39 cellular contexts compared by ENCODE assay signal in the genomic region with DNA sequence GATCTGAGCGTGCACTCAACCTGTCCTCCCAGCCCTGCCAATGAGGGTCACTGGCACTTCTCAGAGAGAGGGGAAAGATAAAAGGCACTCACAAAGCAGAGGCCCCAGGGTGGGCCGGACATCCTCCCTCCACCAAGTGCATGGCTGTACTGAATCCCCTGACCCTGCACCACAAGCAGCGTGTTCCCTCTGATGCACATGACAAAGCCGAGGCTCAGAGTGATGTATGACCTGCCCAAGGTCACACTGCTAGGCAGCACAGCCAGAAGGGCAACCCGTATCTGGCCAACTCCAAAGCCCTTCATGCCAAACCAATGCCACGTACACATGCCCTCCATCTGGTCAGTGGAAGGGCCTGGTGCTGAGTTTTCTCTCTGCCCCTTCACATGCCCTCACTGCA. TPM values are rescaled to one million over a fixed set of nuclear protein-coding genes. Genes with fewer than 3 reads are reported as not detected.
"Had no signal": no experiment of that assay in that cellular context is flagged by ENCODE, and none has a peak within 500 bp of the region (broad histone marks: within the 10 kb centered on the region; RNA-seq: fewer than 3 reads in every experiment).

No MANE protein-coding gene starts in this region.

- H3K4me3 ChIP-seq: esophagus muscularis mucosa, heart right ventricle, neural progenitor cell, ovary, psoas muscle, right lobe of liver, smooth muscle cell, stomach, thyroid gland had no signal

- H3K27me3 ChIP-seq: neural progenitor cell, ovary, right lobe of liver, thyroid gland had no signal

- H3K4me2 ChIP-seq: neural progenitor cell, smooth muscle cell had no signal

- H3K36me3 ChIP-seq: esophagus muscularis mucosa, heart right ventricle, neural progenitor cell, ovary, right lobe of liver, stomach, thyroid gland had no signal

- H3K9ac ChIP-seq: neural progenitor cell had no signal

- H3K9me3 ChIP-seq: esophagus muscularis mucosa, heart right ventricle, ovary, psoas muscle, right lobe of liver, stomach, thyroid gland had no signal

- FAIRE-seq: colon, endothelial cell of umbilical vein, islet of Langerhans had no signal

- ATAC-seq: left lobe of liver; naive thymus-derived CD4-positive, alpha-beta T cell; psoas muscle; right lobe of liver; stimulated activated effector memory CD8-positive, alpha-beta T cell treated with anti-CD3 and anti-CD28 coated beads, Interleukin-12 subunit alpha, Interleukin-12 subunit beta, amount 100 ng/mL, for 72 hours had no signal

- H2AFZ ChIP-seq: neural progenitor cell had no signal

- H3K4me1 ChIP-seq: esophagus muscularis mucosa, heart right ventricle, neural progenitor cell, psoas muscle, right lobe of liver, stomach, thyroid gland had no signal

- H3K27ac ChIP-seq: esophagus muscularis mucosa, heart right ventricle, neural progenitor cell, ovary, psoas muscle, right lobe of liver, stomach, thyroid gland had no signal

- DNase-seq: central memory CD4-positive, alpha-beta T cell; effector memory CD4-positive, alpha-beta T cell; foreskin melanocyte; glutamatergic neuron; heart right ventricle; hippocampal formation; kidney glomerular epithelial cell; mesendoderm; midbrain; naive thymus-derived CD4-positive, alpha-beta T cell; nucleus accumbens; ovary; posterior cingulate gyrus; psoas muscle; right lobe of liver; stimulated activated CD4-positive, alpha-beta T cell treated with anti-CD3 and anti-CD28 coated beads, Interleukin-2, amount 100 ng/mL, for 24 hours; stimulated activated CD4-positive, alpha-beta T cell treated with anti-CD3 and anti-CD28 coated beads, Interleukin-4, amount 100 ng/mL, for 24 hours; stimulated activated naive CD4-positive, alpha-beta T cell treated with Interleukin-2 at 50 U/mL for 16 hours; stomach; thyroid gland; trophoblast cell had no signal

RNA-seq across cellular contexts. Expression of a gene that starts 22.1 kb away (rescaled TPM):
- total RNA-seq: cerebellum; endothelial cell of umbilical vein; epithelial cell of proximal tubule; esophagus muscularis mucosa; fibroblast of lung; left lobe of liver; lower leg skin; lung microvascular endothelial cell; mucosa of gallbladder; naive thymus-derived CD4-positive, alpha-beta T cell; ovary; psoas muscle; renal cortical epithelial cell; right lobe of liver; stomach; subcutaneous adipose tissue; temporal lobe; ureter had no signal
- polyA plus RNA-seq: endothelial cell of umbilical vein; fibroblast of lung; naive thymus-derived CD4-positive, alpha-beta T cell; ovary; psoas muscle; smooth muscle cell had no signal
